ENCODE assay signal across 9 cellular contexts in the genomic region with DNA sequence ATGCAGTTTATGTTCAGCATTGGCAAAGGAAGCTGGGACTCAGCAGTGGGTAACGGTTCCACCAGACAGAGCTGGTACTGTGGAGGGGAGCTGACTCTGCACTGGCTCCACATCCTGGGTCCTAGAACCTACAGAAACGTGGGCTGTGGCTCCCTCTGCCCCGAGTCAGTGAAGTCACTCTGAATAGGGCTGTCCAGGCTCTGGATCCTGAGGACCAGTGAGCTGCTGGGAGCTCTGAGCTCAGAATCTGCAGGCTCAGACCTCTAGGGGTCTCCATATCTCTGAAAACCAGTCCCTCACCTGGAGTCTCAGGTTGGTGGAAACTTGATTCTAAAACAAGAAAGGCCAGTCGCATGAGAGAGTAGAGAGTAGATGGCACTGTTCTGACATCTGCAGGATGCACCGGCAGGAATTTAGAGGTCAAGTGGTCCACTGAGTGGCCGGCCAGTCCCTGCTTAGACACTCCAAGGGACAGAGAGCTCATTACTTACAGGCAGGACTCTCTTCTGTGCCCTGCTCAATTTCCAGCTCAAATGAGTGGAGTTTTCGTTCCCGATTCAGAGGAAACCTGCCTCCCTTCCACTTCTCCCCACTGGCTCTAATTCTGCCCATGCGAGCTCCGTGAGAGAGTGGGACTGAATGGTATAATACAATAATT. TPM values are rescaled to one million over a fixed set of nuclear protein-coding genes. Genes with fewer than 3 reads are reported as not detected.
A peak's percentile ranks its signal among the peaks of the same experiment; 100 is the strongest.
DNase-seq lines count a peak whose midpoint lies in the region; TF ChIP-seq lines count a peak whose summit lies in the region.
"Had no signal": no experiment of that assay in that cellular context is flagged by ENCODE, and none has a peak within 500 bp of the region (broad histone marks: within the 10 kb centered on the region; RNA-seq: fewer than 3 reads in every experiment).

No MANE protein-coding gene starts in this region.

- intact Hi-C loops in ascending aorta (cut with DNase I), result loop anchor here (10.0 kb wide), 2 partner anchors 60 to 1310 kb away; no protein-coding TSS in a partner anchor
- intact Hi-C loops in activated T-helper 2 cell treated with anti-CD3 and anti-CD28 coated beads, Interferon-gamma antibody, Interleukin-2, Interleukin-4, amounts not matched to agents 10 μg/mL and 5 μg/mL and 100 μg/mL, durations not matched to agents 14 hours and 24 hours and 36 hours (cut with micrococcal nuclease), result no loop called here

- H3K36me3 ChIP-seq in neuronal stem cell (replicated peaks in 1 of 2; ENCODE audit: control insufficient read depth in 2 of 2, insufficient read depth in 2 of 2, low read length in 2 of 2) (no peaks in the 10 kb centered on the region), ascending aorta (no peaks in the 10 kb centered on the region)

- no peak overlapping the region for H3K27ac ChIP-seq in neuronal stem cell (replicated peaks; ENCODE audit: low read length)
- no peak overlapping the region for H3K27ac ChIP-seq in ascending aorta

- no peak overlapping the region for H4K8ac ChIP-seq in neuronal stem cell (ENCODE audit: low read depth, low read length)

- no peak overlapping the region for H3K14ac ChIP-seq in neuronal stem cell (ENCODE audit: low read length)

- no peak overlapping the region for H2AFZ ChIP-seq in neuronal stem cell (ENCODE audit: low read length)

- no peak overlapping the region for H4K91ac ChIP-seq in neuronal stem cell (ENCODE audit: low read depth, low read length, poor library complexity)

- no peak overlapping the region for H3K23ac ChIP-seq in neuronal stem cell (ENCODE audit: low read depth, low read length, poor library complexity)

- no peak overlapping the region for H2BK5ac ChIP-seq in neuronal stem cell (ENCODE audit: low read length)

- no peak overlapping the region for H2BK15ac ChIP-seq in neuronal stem cell (ENCODE audit: low read length)

- peaks cover 0 to 6% (median 2%) of the 10 kb centered on the region in 3 experiments for H3K27me3 ChIP-seq in neuronal stem cell (ENCODE audit: control insufficient read depth in 3 of 3, insufficient read depth in 3 of 3, low read depth in 1 of 3, low read length in 3 of 3)
- no peaks in the 10 kb centered on the region for H3K27me3 ChIP-seq in ascending aorta

- no peaks in the 10 kb centered on the region for H3K36me3 Mint-ChIP-seq in chondrocyte (ENCODE audit: low read depth)
- no peaks in the 10 kb centered on the region for H3K36me3 Mint-ChIP-seq in activated T-helper 2 cell treated with anti-CD3 and anti-CD28 coated beads, Interferon-gamma antibody, Interleukin-2, Interleukin-4, amounts not matched to agents 10 μg/mL and 5 μg/mL and 100 μg/mL, durations not matched to agents 14 hours and 24 hours and 36 hours (ENCODE audit: low read depth)

- peaks cover 11% of the 10 kb centered on the region for H3K4me1 Mint-ChIP-seq in chondrocyte (ENCODE audit: low read depth)
- H3K4me1 Mint-ChIP-seq in activated T-helper 2 cell treated with anti-CD3 and anti-CD28 coated beads, Interferon-gamma antibody, Interleukin-2, Interleukin-4, amounts not matched to agents 10 μg/mL and 5 μg/mL and 100 μg/mL, durations not matched to agents 14 hours and 24 hours and 36 hours (ENCODE audit: low read depth), result peaks cover 6% of the 10 kb centered on the region

- no peak overlapping the region for H3K4me3 Mint-ChIP-seq in chondrocyte (ENCODE audit: unreplicated experiment)
- no peak overlapping the region for H3K4me3 Mint-ChIP-seq in activated T-helper 2 cell treated with anti-CD3 and anti-CD28 coated beads, Interferon-gamma antibody, Interleukin-2, Interleukin-4, amounts not matched to agents 10 μg/mL and 5 μg/mL and 100 μg/mL, durations not matched to agents 14 hours and 24 hours and 36 hours (ENCODE audit: low read depth)
- H3K4me3 Mint-ChIP-seq: activated T-cell treated with anti-CD3 and anti-CD28 coated beads, Interleukin-2, amount 50 U/mL, for 24 hours had no signal

- no peaks in the 10 kb centered on the region for H3K4me1 ChIP-seq in neuronal stem cell (ENCODE audit: control insufficient read depth in 2 of 2, insufficient read depth in 1 of 2, low read depth in 1 of 2, low read length in 2 of 2)
- no peaks in the 10 kb centered on the region for H3K4me1 ChIP-seq in ascending aorta

- TF ChIP-seq POLR2A in NB4 (IDR thresholded peaks at IDR 0.05; ENCODE audit: extremely low read depth, insufficient read length), result no peak

- H3K9me3 ChIP-seq in neuronal stem cell (replicated peaks in 1 of 2; ENCODE audit: control insufficient read depth in 2 of 2, insufficient read depth in 1 of 2, low read depth in 1 of 2, low read length in 2 of 2) (no peaks in the 10 kb centered on the region), ascending aorta (no peaks in the 10 kb centered on the region)

- DNase-seq in NB4 (ENCODE audit: low read depth) (peak; percentile 45), chondrocyte (ENCODE audit: low spot score) (no peak), neuronal stem cell (ENCODE audit: low spot score) (no peak), NCI-H774 (lab: John Stamatoyannopoulos, UW) (no peak), ascending aorta (ENCODE audit: low spot score in 2 of 2) (no peak)
- DNase-seq in activated T-helper 2 cell treated with anti-CD3 and anti-CD28 coated beads, Interferon-gamma antibody, Interleukin-2, Interleukin-4, amounts not matched to agents 10 μg/mL and 5 μg/mL and 100 μg/mL, durations not matched to agents 14 hours and 24 hours and 36 hours (ENCODE audit: low spot score), result no peak
- DNase-seq: activated T-cell treated with anti-CD3 and anti-CD28 coated beads, Interleukin-2, amount 50 U/mL, for 24 hours; NCI-H187 treated with DMSO at 0.1 percent for 48 hours had no signal

- H2AK5ac ChIP-seq in neuronal stem cell (ENCODE audit: low read depth, low read length), result no peak overlapping the region

- H3K4ac ChIP-seq in neuronal stem cell (ENCODE audit: low read length), result no peak overlapping the region

- H3K4me2 ChIP-seq in neuronal stem cell (ENCODE audit: insufficient read depth, low read length, poor library complexity, severe bottlenecking), result no peak overlapping the region

- no peak overlapping the region for H3K18ac ChIP-seq in neuronal stem cell (ENCODE audit: low read length)

- H3K79me1 ChIP-seq in neuronal stem cell (ENCODE audit: low read depth, low read length), result no peaks in the 10 kb centered on the region

- no CpG with 5 or more reads among the region's 10 CpGs for WGBS in neuronal stem cell (ENCODE audit: extremely low coverage in 2 of 2, insufficient read length in 2 of 2, insufficient replicate concordance in 1 of 2), 2 donors

- H3K9me3 Mint-ChIP-seq in chondrocyte (ENCODE audit: low read depth), result peaks cover 3% of the 10 kb centered on the region
- H3K9me3 Mint-ChIP-seq in activated T-helper 2 cell treated with anti-CD3 and anti-CD28 coated beads, Interferon-gamma antibody, Interleukin-2, Interleukin-4, amounts not matched to agents 10 μg/mL and 5 μg/mL and 100 μg/mL, durations not matched to agents 14 hours and 24 hours and 36 hours, result peaks cover 16% of the 10 kb centered on the region

- peak overlapping the region; percentile 78 for H3K9ac ChIP-seq in neuronal stem cell (ENCODE audit: low read depth, low read length, poor library complexity)

- TF ChIP-seq CTCF in GM12875 (IDR thresholded peaks at IDR 0.05; ENCODE audit: borderline replicate concordance, insufficient read depth, low read depth, low read length) (peak; percentile 57), NB4 (IDR thresholded peaks at IDR 0.05; ENCODE audit: low read depth, low read length) (peak; percentile 56), chondrocyte (IDR thresholded peaks at IDR 0.05) (peak; percentile 50), ascending aorta (IDR thresholded peaks at IDR 0.05) (no peak)

- H2BK120ac ChIP-seq in neuronal stem cell (ENCODE audit: low read depth, low read length), result no peak overlapping the region

- H3K4me3 ChIP-seq in GM12875 (ENCODE audit: low read depth, low read length) (no peak overlapping the region), NB4 (ENCODE audit: low read depth, low read length) (no peak overlapping the region), neuronal stem cell (ENCODE audit: low read length in 2 of 2) (no peak overlapping the region), ascending aorta (no peak overlapping the region)

- no peak overlapping the region for H3K27ac Mint-ChIP-seq in chondrocyte (ENCODE audit: unreplicated experiment)
- H3K27ac Mint-ChIP-seq in activated T-helper 2 cell treated with anti-CD3 and anti-CD28 coated beads, Interferon-gamma antibody, Interleukin-2, Interleukin-4, amounts not matched to agents 10 μg/mL and 5 μg/mL and 100 μg/mL, durations not matched to agents 14 hours and 24 hours and 36 hours, result no peak overlapping the region
- H3K27ac Mint-ChIP-seq: activated T-cell treated with anti-CD3 and anti-CD28 coated beads, Interleukin-2, amount 50 U/mL, for 24 hours had no signal

- peaks cover 2% of the 10 kb centered on the region for H3K27me3 Mint-ChIP-seq in chondrocyte (ENCODE audit: low read depth)
- H3K27me3 Mint-ChIP-seq in activated T-helper 2 cell treated with anti-CD3 and anti-CD28 coated beads, Interferon-gamma antibody, Interleukin-2, Interleukin-4, amounts not matched to agents 10 μg/mL and 5 μg/mL and 100 μg/mL, durations not matched to agents 14 hours and 24 hours and 36 hours (ENCODE audit: low read depth), result peaks cover 15% of the 10 kb centered on the region
- H3K27me3 Mint-ChIP-seq: activated T-cell treated with anti-CD3 and anti-CD28 coated beads, Interleukin-2, amount 50 U/mL, for 24 hours had no signal

- H2BK12ac ChIP-seq in neuronal stem cell (ENCODE audit: low read length), result no peak overlapping the region

RNA-seq across cellular contexts. Expression of a gene that starts 18.6 kb away (rescaled TPM):
- total RNA-seq in chondrocyte, result not detected in 3 replicates
- polyA plus RNA-seq in neuronal stem cell (2013, experiment 1 of 2), result 0.06 TPM
- polyA plus RNA-seq in neuronal stem cell (2013, experiment 2 of 2), result 0.06 TPM
- not detected for total RNA-seq in ascending aorta
- total RNA-seq in activated T-helper 2 cell treated with anti-CD3 and anti-CD28 coated beads, Interferon-gamma antibody, Interleukin-2, Interleukin-4, amounts not matched to agents 10 μg/mL and 5 μg/mL and 100 μg/mL, durations not matched to agents 14 hours and 24 hours and 36 hours, result not detected in 2 replicates

RNA-seq across cellular contexts. Expression of a gene that starts 31.9 kb away (rescaled TPM):
- 67.4 to 74.9 TPM (median 69.0 TPM) in 3 replicates for total RNA-seq in chondrocyte
- 169 TPM for polyA plus RNA-seq in neuronal stem cell (2013, experiment 1 of 2)
- 171 TPM for polyA plus RNA-seq in neuronal stem cell (2013, experiment 2 of 2)
- total RNA-seq in ascending aorta, result 66.4 TPM
- total RNA-seq in activated T-helper 2 cell treated with anti-CD3 and anti-CD28 coated beads, Interferon-gamma antibody, Interleukin-2, Interleukin-4, amounts not matched to agents 10 μg/mL and 5 μg/mL and 100 μg/mL, durations not matched to agents 14 hours and 24 hours and 36 hours, result 405 and 419 TPM in 2 replicates

Comparison
In these comparisons a context has a peak if more than half of its experiments do, and no peak if none do; other contexts are left out.
1. CTCF ChIP-seq: peak in GM12875 (single experiment), NB4 (single experiment) and chondrocyte (single experiment); none in ascending aorta (0 of 3).